Comparison of ENCODE assay signal across 15 cellular contexts in genomic region chr6:111228094-111228493, GRCh38.
DNase-seq lines count a peak whose midpoint lies in the region; ATAC-seq and TF ChIP-seq lines count a peak whose summit lies in the region.
"Had no signal": no experiment of that assay in that cellular context is flagged by ENCODE, and none has a peak within 500 bp of the region (broad histone marks: within the 10 kb centered on the region; RNA-seq: fewer than 3 reads in every experiment).

No MANE protein-coding gene starts in this region.

- TF ChIP-seq CTCF in heart left ventricle (IDR thresholded peaks at IDR 0.05) = no peak
- no peak for TF ChIP-seq CTCF in cardiac fibroblast (IDR thresholded peaks at IDR 0.05; ENCODE audit: low read depth, low read length)
- TF ChIP-seq CTCF in heart right ventricle (IDR thresholded peaks at IDR 0.05) = no peak

- H3K9me3 ChIP-seq in heart left ventricle (no peaks in the 10 kb centered on the region), heart right ventricle (no peaks in the 10 kb centered on the region)

- H3K36me3 ChIP-seq in heart left ventricle = no peaks in the 10 kb centered on the region
- H3K36me3 ChIP-seq in heart right ventricle = no peaks in the 10 kb centered on the region
- H3K36me3 ChIP-seq: cardiac muscle cell had no signal

- H3K27me3 ChIP-seq in heart left ventricle (no peaks in the 10 kb centered on the region), heart right ventricle (no peaks in the 10 kb centered on the region)
- H3K27me3 ChIP-seq: cardiac muscle cell had no signal

- H3K4me1 ChIP-seq in heart left ventricle (peaks cover 0 to 27% (median 4%) of the 10 kb centered on the region in 12 donors), heart right ventricle (peaks cover 0 to 32% (median 16%) of the 10 kb centered on the region in 9 donors)
- H3K4me1 ChIP-seq: parathyroid adenoma had no signal

- H3K4me3 ChIP-seq in heart left ventricle = no peak overlapping the region
- H3K4me3 ChIP-seq in cardiac fibroblast (replicated peaks in 1 of 2; ENCODE audit: low read depth in 2 of 2, low read length in 2 of 2) = no peak overlapping the region
- H3K4me3 ChIP-seq in heart right ventricle = no peak overlapping the region
- H3K4me3 ChIP-seq: cardiac muscle cell had no signal

- 50 to 57% (median 54%) methylated on average over 2 of the region's 2 CpGs for WGBS in heart left ventricle, 4 donors
- 47 to 58% methylated on average over 2 of the region's 2 CpGs for WGBS in heart right ventricle, 2 donors

- TF ChIP-seq POLR2A in heart left ventricle (IDR thresholded peaks at IDR 0.05) = no peak

- ATAC-seq in heart left ventricle = no peak
- ATAC-seq in heart right ventricle = no peak

- H3K27ac ChIP-seq in heart left ventricle (peak overlapping the region in 11 of 12 donors; percentile 28 to 79 (median 65)), heart right ventricle (peak overlapping the region in 7 of 10 donors; percentile 29 to 81 (median 78))
- H3K27ac ChIP-seq: cardiac muscle cell, parathyroid adenoma had no signal

- DNase-seq in heart left ventricle = no peak
- no peak for DNase-seq in cardiac septum (ENCODE audit: low spot score)
- peak; percentile 35 to 70 for DNase-seq in cardiac fibroblast (ENCODE audit: low read depth in 2 of 2)
- DNase-seq in heart right ventricle = no peak
- no peak for DNase-seq in amygdala (lab: John Stamatoyannopoulos, UW)
- DNase-seq in activated CD4-positive, CD25-positive, alpha-beta regulatory T cell treated with anti-CD3 and anti-CD28 coated beads, Interleukin-2, amount 50 U/mL, for 72 hours = no peak
- no peak for DNase-seq in effector CD4-positive, alpha-beta T cell
- no peak for DNase-seq in posterior vena cava (ENCODE audit: low spot score)
- DNase-seq: activated CD8-positive, alpha-beta memory T cell treated with anti-CD3 and anti-CD28 coated beads for 24 hours; activated gamma-delta T cell; COR-L47; Karpas-422; midbrain had no signal

- intact Hi-C loops in heart left ventricle (cut with DNase I) = no loop called here
- intact Hi-C loops in cardiac septum (cut with DNase I) = no loop called here
- intact Hi-C loops in heart right ventricle (cut with DNase I) = no loop called here
- intact Hi-C loops in posterior vena cava (cut with DNase I) = no loop called here

Comparison
In these comparisons a context has a peak if more than half of its experiments do, and no peak if none do; other contexts are left out.
1. DNase-seq: peak in cardiac fibroblast (2 of 2); none in heart left ventricle (0 of 5), cardiac septum (single experiment), heart right ventricle (0 of 2), amygdala (0 of 56), activated CD4-positive, CD25-positive, alpha-beta regulatory T cell treated with anti-CD3 and anti-CD28 coated beads, Interleukin-2, amount 50 U/mL, for 72 hours (single experiment), effector CD4-positive, alpha-beta T cell (single experiment) and posterior vena cava (single experiment).